ENCODE assay signal across 8 cellular contexts in the genomic region with DNA sequence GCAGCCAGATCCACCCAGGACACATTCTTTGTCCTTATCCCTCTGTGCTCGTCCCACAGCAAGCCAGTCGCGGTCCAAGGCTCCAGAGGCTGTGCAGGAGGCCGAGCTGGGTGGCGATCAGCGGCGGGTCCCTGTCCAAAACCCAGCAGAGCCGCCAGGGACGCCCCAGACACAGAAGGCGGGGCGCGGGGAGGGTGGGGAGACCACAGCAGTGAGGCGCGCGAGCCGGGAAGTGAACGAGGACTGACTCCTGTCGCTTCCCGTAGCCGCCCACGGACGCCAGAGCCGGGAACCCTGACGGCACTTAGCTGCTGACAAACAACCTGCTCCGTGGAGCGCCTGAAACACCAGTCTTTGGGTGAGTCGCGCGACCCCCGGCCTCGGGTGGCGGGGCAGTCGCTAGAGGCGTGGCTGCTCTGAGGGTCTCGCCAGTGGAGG. TPM values are rescaled to one million over a fixed set of nuclear protein-coding genes. Genes with fewer than 3 reads are reported as not detected.
A peak's percentile ranks its signal among the peaks of the same experiment; 100 is the strongest.
DNase-seq lines count a peak whose midpoint lies in the region; ATAC-seq and TF ChIP-seq lines count a peak whose summit lies in the region.

A gene (plus strand): TSS at position 279 of the 438 bp plus-strand sequence. CDS start 2,089 bp downstream, outside the sequence.

- ATAC-seq in GM23338 (peak; percentile 86), T-helper 17 cell (peak; percentile 84), left ventricle myocardium superior (peak; percentile 96)

- H3K9me2 ChIP-seq in GM23338 (ENCODE audit: insufficient read depth), result no peaks in the 10 kb centered on the region

- H2AFZ ChIP-seq in GM23338, result peak within 1 kb of the TSS; percentile 92

- under 1% methylated on average over 35 of the region's 35 CpGs for WGBS in urinary bladder

- H3K4me1 Mint-ChIP-seq in GM23338 (peaks cover 7% of the 10 kb centered on the region; the same call in 2 of the 3 replicates), T-helper 17 cell (peaks cover 30% of the 10 kb centered on the region)

- H3K4me1 ChIP-seq in ES-I3 (ENCODE audit: insufficient read depth, low read length) (no peaks in the 10 kb centered on the region), GM23338 (ENCODE audit: insufficient read depth) (peaks cover 4% of the 10 kb centered on the region; the same call in 1 of the 2 replicates), urinary bladder (ENCODE audit: insufficient read depth) (no peaks in the 10 kb centered on the region)

- H3K36me3 ChIP-seq in ES-I3 (ENCODE audit: insufficient read depth, low read length) (no peaks in the 10 kb centered on the region; the same call in 1 of the 2 replicates), GM23338 (ENCODE audit: insufficient read depth) (no peaks in the 10 kb centered on the region; the same call in 1 of the 2 replicates), urinary bladder (ENCODE audit: insufficient read depth) (no peaks in the 10 kb centered on the region)

- DNase-seq in GM23338 (ENCODE audit: low spot score), result peak; percentile 82
- no peak for DNase-seq in LNCaP clone FGC (ENCODE audit: low read depth)
- DNase-seq in T-helper 17 cell, result peak; percentile 70 to 76 (median 75)
- peak; percentile 46 for DNase-seq in amniotic stem cell (lab: John Stamatoyannopoulos, UW)
- peak; percentile 95 for DNase-seq in left ventricle myocardium superior
- peak; percentile 60 for DNase-seq in pulmonary artery endothelial cell (ENCODE audit: low read depth, low spot score)

- peaks cover 10% of the 10 kb centered on the region for H3K27me3 Mint-ChIP-seq in GM23338 (ENCODE audit: insufficient read depth, low read depth, poor library complexity)
- no peaks in the 10 kb centered on the region for H3K27me3 Mint-ChIP-seq in T-helper 17 cell

- H4K20me1 ChIP-seq in GM23338 (replicated peaks; ENCODE audit: insufficient read depth), result no peaks in the 10 kb centered on the region

- TF ChIP-seq CTCF in GM23338 (conservative IDR thresholded peaks at IDR 0.05; ENCODE audit: low read depth in 2 of 2), result no peak
- TF ChIP-seq CTCF in LNCaP clone FGC (IDR thresholded peaks at IDR 0.05; ENCODE audit: control insufficient read depth, extremely low read depth, insufficient read depth), result 0 out of 2 replicates have a peak, but pooled peaks have one; percentile 2

- H3K9ac ChIP-seq in ES-I3 (ENCODE audit: low read depth, low read length), result peak within 1 kb of the TSS; percentile 80

- H3K4me3 Mint-ChIP-seq in GM23338 (peak within 1 kb of the TSS; percentile 89), T-helper 17 cell (peak within 1 kb of the TSS; percentile 98)

- H3K4me2 ChIP-seq in GM23338, result peak within 1 kb of the TSS; percentile 85

- intact Hi-C loops in left ventricle myocardium superior (cut with micrococcal nuclease), result no loop called here

- no peaks in the 10 kb centered on the region for H3K9me3 Mint-ChIP-seq in GM23338

- H3K36me3 Mint-ChIP-seq in GM23338 (ENCODE audit: low read depth), result no peaks in the 10 kb centered on the region
- H3K36me3 Mint-ChIP-seq in T-helper 17 cell (ENCODE audit: low read depth), result peaks cover 5% of the 10 kb centered on the region

- H3K27me3 ChIP-seq in GM23338 (ENCODE audit: insufficient read depth), result peaks cover 33% of the 10 kb centered on the region

- H3K79me2 ChIP-seq in GM23338 (replicated peaks; ENCODE audit: insufficient read depth), result no peaks in the 10 kb centered on the region

- H3K27ac ChIP-seq in GM23338 (ENCODE audit: low read depth), result no peak within 1 kb of the TSS
- peak within 1 kb of the TSS; percentile 48 for H3K27ac ChIP-seq in urinary bladder (ENCODE audit: low read depth)

- H3K27ac Mint-ChIP-seq in GM23338 (0 out of 2 replicates have a peak within 1 kb of the TSS, but pooled peaks have one; percentile 10), T-helper 17 cell (peak within 1 kb of the TSS; percentile 98)

- no peaks in the 10 kb centered on the region for H3F3A ChIP-seq in GM23338 (replicated peaks; ENCODE audit: low read depth)

- H3K9me3 ChIP-seq in ES-I3 (ENCODE audit: control insufficient read depth, insufficient read depth, low read length) (no peaks in the 10 kb centered on the region), T-helper 17 cell (ENCODE audit: control insufficient read depth, low read length, poor library complexity, severe bottlenecking) (no peaks in the 10 kb centered on the region)

- H3K4me3 ChIP-seq in GM23338, result peak within 1 kb of the TSS; percentile 77
- H3K4me3 ChIP-seq in LNCaP clone FGC (ENCODE audit: low read depth, low read length), result peak within 1 kb of the TSS; percentile 74
- H3K4me3 ChIP-seq in urinary bladder (ENCODE audit: low read depth, low read length), result peak within 1 kb of the TSS; percentile 81

TF ChIP-seq in GM23338, 12 proteins besides CTCF, POLR2A, EP300 and RAD21 (continues in another document):
- TF ChIP-seq EZH2 (IDR thresholded peaks at IDR 0.05; ENCODE audit: low read depth, unreplicated experiment) (no peak), ZNF114 (CRISPR knock-in tag; IDR thresholded peaks at IDR 0.05) (no peak), STAT1 (IDR thresholded peaks at IDR 0.05; ENCODE audit: unreplicated experiment) (no peak), ZNF331 (CRISPR knock-in tag; IDR thresholded peaks at IDR 0.05; ENCODE audit: low read depth) (no peak), NANOG (IDR thresholded peaks at IDR 0.05; ENCODE audit: borderline replicate concordance) (no peak)
- TF ChIP-seq, protein P1, sequence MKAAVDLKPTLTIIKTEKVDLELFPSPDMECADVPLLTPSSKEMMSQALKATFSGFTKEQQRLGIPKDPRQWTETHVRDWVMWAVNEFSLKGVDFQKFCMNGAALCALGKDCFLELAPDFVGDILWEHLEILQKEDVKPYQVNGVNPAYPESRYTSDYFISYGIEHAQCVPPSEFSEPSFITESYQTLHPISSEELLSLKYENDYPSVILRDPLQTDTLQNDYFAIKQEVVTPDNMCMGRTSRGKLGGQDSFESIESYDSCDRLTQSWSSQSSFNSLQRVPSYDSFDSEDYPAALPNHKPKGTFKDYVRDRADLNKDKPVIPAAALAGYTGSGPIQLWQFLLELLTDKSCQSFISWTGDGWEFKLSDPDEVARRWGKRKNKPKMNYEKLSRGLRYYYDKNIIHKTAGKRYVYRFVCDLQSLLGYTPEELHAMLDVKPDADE (IDR thresholded peaks at IDR 0.05), result no peak
- TF ChIP-seq, protein P2, sequence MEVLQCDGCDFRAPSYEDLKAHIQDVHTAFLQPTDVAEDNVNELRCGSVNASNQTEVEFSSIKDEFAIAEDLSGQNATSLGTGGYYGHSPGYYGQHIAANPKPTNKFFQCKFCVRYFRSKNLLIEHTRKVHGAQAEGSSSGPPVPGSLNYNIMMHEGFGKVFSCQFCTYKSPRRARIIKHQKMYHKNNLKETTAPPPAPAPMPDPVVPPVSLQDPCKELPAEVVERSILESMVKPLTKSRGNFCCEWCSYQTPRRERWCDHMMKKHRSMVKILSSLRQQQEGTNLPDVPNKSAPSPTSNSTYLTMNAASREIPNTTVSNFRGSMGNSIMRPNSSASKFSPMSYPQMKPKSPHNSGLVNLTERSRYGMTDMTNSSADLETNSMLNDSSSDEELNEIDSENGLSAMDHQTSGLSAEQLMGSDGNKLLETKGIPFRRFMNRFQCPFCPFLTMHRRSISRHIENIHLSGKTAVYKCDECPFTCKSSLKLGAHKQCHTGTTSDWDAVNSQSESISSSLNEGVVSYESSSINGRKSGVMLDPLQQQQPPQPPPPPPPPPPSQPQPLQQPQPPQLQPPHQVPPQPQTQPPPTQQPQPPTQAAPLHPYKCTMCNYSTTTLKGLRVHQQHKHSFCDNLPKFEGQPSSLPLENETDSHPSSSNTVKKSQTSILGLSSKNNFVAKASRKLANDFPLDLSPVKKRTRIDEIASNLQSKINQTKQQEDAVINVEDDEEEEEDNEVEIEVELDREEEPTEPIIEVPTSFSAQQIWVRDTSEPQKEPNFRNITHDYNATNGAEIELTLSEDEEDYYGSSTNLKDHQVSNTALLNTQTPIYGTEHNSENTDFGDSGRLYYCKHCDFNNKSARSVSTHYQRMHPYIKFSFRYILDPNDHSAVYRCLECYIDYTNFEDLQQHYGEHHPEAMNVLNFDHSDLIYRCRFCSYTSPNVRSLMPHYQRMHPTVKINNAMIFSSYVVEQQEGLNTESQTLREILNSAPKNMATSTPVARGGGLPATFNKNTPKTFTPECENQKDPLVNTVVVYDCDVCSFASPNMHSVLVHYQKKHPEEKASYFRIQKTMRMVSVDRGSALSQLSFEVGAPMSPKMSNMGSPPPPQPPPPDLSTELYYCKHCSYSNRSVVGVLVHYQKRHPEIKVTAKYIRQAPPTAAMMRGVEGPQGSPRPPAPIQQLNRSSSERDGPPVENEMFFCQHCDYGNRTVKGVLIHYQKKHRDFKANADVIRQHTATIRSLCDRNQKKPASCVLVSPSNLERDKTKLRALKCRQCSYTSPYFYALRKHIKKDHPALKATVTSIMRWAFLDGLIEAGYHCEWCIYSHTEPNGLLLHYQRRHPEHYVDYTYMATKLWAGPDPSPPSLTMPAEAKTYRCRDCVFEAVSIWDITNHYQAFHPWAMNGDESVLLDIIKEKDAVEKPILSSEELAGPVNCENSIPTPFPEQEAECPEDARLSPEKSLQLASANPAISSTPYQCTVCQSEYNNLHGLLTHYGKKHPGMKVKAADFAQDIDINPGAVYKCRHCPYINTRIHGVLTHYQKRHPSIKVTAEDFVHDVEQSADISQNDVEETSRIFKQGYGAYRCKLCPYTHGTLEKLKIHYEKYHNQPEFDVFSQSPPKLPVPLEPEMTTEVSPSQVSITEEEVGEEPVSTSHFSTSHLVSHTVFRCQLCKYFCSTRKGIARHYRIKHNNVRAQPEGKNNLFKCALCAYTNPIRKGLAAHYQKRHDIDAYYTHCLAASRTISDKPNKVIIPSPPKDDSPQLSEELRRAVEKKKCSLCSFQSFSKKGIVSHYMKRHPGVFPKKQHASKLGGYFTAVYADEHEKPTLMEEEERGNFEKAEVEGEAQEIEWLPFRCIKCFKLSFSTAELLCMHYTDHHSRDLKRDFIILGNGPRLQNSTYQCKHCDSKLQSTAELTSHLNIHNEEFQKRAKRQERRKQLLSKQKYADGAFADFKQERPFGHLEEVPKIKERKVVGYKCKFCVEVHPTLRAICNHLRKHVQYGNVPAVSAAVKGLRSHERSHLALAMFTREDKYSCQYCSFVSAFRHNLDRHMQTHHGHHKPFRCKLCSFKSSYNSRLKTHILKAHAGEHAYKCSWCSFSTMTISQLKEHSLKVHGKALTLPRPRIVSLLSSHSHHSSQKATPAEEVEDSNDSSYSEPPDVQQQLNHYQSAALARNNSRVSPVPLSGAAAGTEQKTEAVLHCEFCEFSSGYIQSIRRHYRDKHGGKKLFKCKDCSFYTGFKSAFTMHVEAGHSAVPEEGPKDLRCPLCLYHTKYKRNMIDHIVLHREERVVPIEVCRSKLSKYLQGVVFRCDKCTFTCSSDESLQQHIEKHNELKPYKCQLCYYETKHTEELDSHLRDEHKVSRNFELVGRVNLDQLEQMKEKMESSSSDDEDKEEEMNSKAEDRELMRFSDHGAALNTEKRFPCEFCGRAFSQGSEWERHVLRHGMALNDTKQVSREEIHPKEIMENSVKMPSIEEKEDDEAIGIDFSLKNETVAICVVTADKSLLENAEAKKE (CRISPR knock-in tag; IDR thresholded peaks at IDR 0.05), result no peak

RNA-seq across cellular contexts. Expression of the gene that starts here (rescaled TPM):
- total RNA-seq in GM23338 (2014; rRNA removed; shearing (Covaris generic)), result 11.5 and 20.2 TPM in 2 replicates
- polyA plus RNA-seq in GM23338 (2016; fragmentation: Nextera tagmentation; extraction: Ambion mirVana), result 10.1 and 10.5 TPM in 2 replicates
- 100 to 1,000 TPM; 161 to 173 TPM for total RNA-seq in T-helper 17 cell
- 86.0 TPM for total RNA-seq in left ventricle myocardium superior
- 70.6 and 84.2 TPM in 2 replicates for total RNA-seq in pulmonary artery endothelial cell
- 94.3 TPM for total RNA-seq in urinary bladder
- polyA plus RNA-seq in urinary bladder, result 28.9 TPM
